Comparison of ENCODE assay signal across 1 cellular context in the genomic region with DNA sequence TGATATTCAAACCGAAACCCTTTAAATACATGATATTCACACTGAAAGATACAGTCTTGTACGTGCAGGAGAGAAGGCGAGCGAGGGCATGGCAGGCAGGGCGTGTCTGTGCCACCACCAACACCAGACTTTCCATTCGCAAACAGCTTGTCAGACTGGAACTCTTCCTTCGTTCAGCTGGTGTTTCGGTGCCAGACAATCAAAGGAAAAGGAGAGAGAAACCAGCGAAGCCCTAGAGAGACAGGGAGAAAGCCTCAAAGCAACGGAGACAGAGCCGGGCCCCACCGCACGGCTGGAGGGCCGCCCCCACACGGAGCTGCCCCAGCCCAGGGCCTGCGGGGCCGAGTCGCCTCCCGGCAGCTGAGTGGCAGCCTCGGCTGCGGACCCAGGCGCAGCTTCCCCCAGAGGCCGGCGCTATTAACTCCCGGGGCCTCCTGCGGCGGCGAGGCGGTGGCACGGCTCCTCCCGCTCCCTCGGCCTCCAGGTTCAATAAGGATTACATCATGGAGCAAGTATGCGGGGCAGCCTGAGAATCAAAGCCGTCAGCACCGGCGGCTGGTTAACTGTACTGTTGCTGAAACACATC.
TF ChIP-seq lines count a peak whose summit lies in the region.

No MANE protein-coding gene starts in this region.

TF ChIP-seq in A549, 52 proteins besides CTCF, POLR2A, EP300 and RAD21 (continued from another document):
- TF ChIP-seq, protein P1, sequence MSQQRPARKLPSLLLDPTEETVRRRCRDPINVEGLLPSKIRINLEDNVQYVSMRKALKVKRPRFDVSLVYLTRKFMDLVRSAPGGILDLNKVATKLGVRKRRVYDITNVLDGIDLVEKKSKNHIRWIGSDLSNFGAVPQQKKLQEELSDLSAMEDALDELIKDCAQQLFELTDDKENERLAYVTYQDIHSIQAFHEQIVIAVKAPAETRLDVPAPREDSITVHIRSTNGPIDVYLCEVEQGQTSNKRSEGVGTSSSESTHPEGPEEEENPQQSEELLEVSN (IDR thresholded peaks at IDR 0.05; ENCODE audit: borderline replicate concordance, low read depth) = no peak
